In the genomic region with DNA sequence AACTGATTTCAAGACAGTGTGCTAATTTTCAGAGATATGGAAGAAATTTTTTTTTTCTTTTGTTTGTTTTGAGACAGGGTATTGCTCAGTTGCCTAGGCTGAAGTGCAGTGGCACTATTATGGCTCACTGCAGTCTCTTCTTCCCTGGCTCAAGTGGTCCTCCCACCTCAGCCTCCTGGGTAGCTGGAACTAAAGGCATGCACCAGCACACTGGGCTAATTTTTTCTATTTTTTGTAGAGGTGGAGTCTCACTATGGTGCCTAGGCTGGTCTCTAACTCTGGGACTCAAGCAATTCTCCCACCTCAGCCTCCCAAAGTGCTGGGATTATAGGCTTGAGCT, we compare ENCODE assay signal across 17 cellular contexts. TPM values are rescaled to one million over a fixed set of nuclear protein-coding genes. Genes with fewer than 3 reads are reported as not detected.
DNase-seq lines count a peak whose midpoint lies in the region; ATAC-seq and TF ChIP-seq lines count a peak whose summit lies in the region.
"Had no signal": no experiment of that assay in that cellular context is flagged by ENCODE, and none has a peak within 500 bp of the region (broad histone marks: within the 10 kb centered on the region; RNA-seq: fewer than 3 reads in every experiment).

No MANE protein-coding gene starts in this region.

- no peak for DNase-seq in activated naive CD4-positive, alpha-beta T cell treated with anti-CD3 and anti-CD28 coated beads, Interleukin-2, amount 10 ng/mL, durations not matched to agents 7 days and 5 days
- DNase-seq in activated naive CD4-positive, alpha-beta T cell treated with Interleukin-2 at 50 U/mL for 16 hours = no peak
- DNase-seq in activated naive CD4-positive, alpha-beta T cell treated with anti-CD3 and anti-CD28 coated beads, Interleukin-2, amount 50 U/mL, for 72 hours (ENCODE audit: low spot score in 2 of 2) = no peak
- no peak for DNase-seq in smooth muscle cell (lab: John Stamatoyannopoulos, UW; ENCODE audit: unreplicated experiment)
- no peak for DNase-seq in DMS153 treated with DMSO at 0.1 percent for 48 hours (lab: John Stamatoyannopoulos, UW; ENCODE audit: unreplicated experiment)
- no peak for DNase-seq in SHP77 (lab: John Stamatoyannopoulos, UW)
- DNase-seq: left lung, NCI-H1694 treated with DMSO at 0.1 percent for 48 hours, NCI-H2227 treated with DMSO at 0.1 percent for 48 hours, NCI-H82 had no signal

- no peak overlapping the region for H3K27ac ChIP-seq in OCI-LY3 (ENCODE audit: low read length)
- H3K27ac ChIP-seq in smooth muscle cell (ENCODE audit: low read depth) = peak overlapping the region; percentile 83

- no peak overlapping the region for H3K4me3 Mint-ChIP-seq in activated naive CD4-positive, alpha-beta T cell treated with anti-CD3 and anti-CD28 coated beads, Interleukin-2, amount 10 ng/mL, durations not matched to agents 7 days and 5 days

- peaks cover 41% of the 10 kb centered on the region for H3K36me3 Mint-ChIP-seq in activated naive CD4-positive, alpha-beta T cell treated with anti-CD3 and anti-CD28 coated beads, Interleukin-2, amount 10 ng/mL, durations not matched to agents 7 days and 5 days
- H3K36me3 Mint-ChIP-seq in activated naive CD4-positive, alpha-beta T cell treated with anti-CD3 and anti-CD28 coated beads, Interleukin-2, amount 50 U/mL, for 72 hours = peaks cover 8 to 20% of the 10 kb centered on the region in 2 donors

- H3K36me3 ChIP-seq in OCI-LY3 (replicated peaks; ENCODE audit: low read depth, low read length) (no peaks in the 10 kb centered on the region), smooth muscle cell (ENCODE audit: low read depth) (no peaks in the 10 kb centered on the region)
- H3K36me3 ChIP-seq: left lung had no signal

- H3K4me3 ChIP-seq in OCI-LY3 (ENCODE audit: low read length) (peak overlapping the region; percentile 49; the same call in 1 of the 2 replicates), smooth muscle cell (no peak overlapping the region)
- H3K4me3 ChIP-seq: K562, left lung had no signal

- TF ChIP-seq CTCF in OCI-LY3 (IDR thresholded peaks at IDR 0.05; ENCODE audit: low read depth, low read length) (no peak), smooth muscle cell (IDR thresholded peaks at IDR 0.05; ENCODE audit: borderline replicate concordance, insufficient read depth, poor library complexity, severe bottlenecking) (no peak)

- H3K9me3 Mint-ChIP-seq in activated naive CD4-positive, alpha-beta T cell treated with anti-CD3 and anti-CD28 coated beads, Interleukin-2, amount 10 ng/mL, durations not matched to agents 7 days and 5 days = peaks cover 18% of the 10 kb centered on the region
- peaks cover 0 to 12% of the 10 kb centered on the region in 2 donors for H3K9me3 Mint-ChIP-seq in activated naive CD4-positive, alpha-beta T cell treated with anti-CD3 and anti-CD28 coated beads, Interleukin-2, amount 50 U/mL, for 72 hours

- H3K9me3 ChIP-seq in OCI-LY3 (ENCODE audit: insufficient read depth, low read length) (no peaks in the 10 kb centered on the region), smooth muscle cell (replicated peaks; ENCODE audit: low read depth) (no peaks in the 10 kb centered on the region)
- H3K9me3 ChIP-seq: left lung had no signal

- H3K27me3 ChIP-seq in OCI-LY3 (ENCODE audit: low read depth, low read length) (peaks cover 84% of the 10 kb centered on the region), smooth muscle cell (ENCODE audit: low read depth) (no peaks in the 10 kb centered on the region)
- H3K27me3 ChIP-seq: left lung had no signal

- H3K9ac ChIP-seq in OCI-LY3 (ENCODE audit: low read length) (no peak overlapping the region), smooth muscle cell (ENCODE audit: low read depth) (peak overlapping the region; percentile 53)

- no peaks in the 10 kb centered on the region for H3K27me3 Mint-ChIP-seq in activated naive CD4-positive, alpha-beta T cell treated with anti-CD3 and anti-CD28 coated beads, Interleukin-2, amount 10 ng/mL, durations not matched to agents 7 days and 5 days

- H4K20me1 ChIP-seq in OCI-LY3 (ENCODE audit: insufficient read depth, low read length) = peaks cover 46% of the 10 kb centered on the region
- H4K20me1 ChIP-seq in smooth muscle cell (ENCODE audit: low read depth) = no peaks in the 10 kb centered on the region

- H2AFZ ChIP-seq in OCI-LY3 (ENCODE audit: low read depth, low read length) (no peak overlapping the region), smooth muscle cell (ENCODE audit: low read depth) (no peak overlapping the region)

- peak overlapping the region; percentile 96 for H3K27ac Mint-ChIP-seq in activated naive CD4-positive, alpha-beta T cell treated with anti-CD3 and anti-CD28 coated beads, Interleukin-2, amount 10 ng/mL, durations not matched to agents 7 days and 5 days
- peak overlapping the region; percentile 99 for H3K27ac Mint-ChIP-seq in activated naive CD4-positive, alpha-beta T cell treated with anti-CD3 and anti-CD28 coated beads, Interleukin-2, amount 50 U/mL, for 72 hours

- H3K4me1 Mint-ChIP-seq in activated naive CD4-positive, alpha-beta T cell treated with anti-CD3 and anti-CD28 coated beads, Interleukin-2, amount 10 ng/mL, durations not matched to agents 7 days and 5 days = peaks cover 97% of the 10 kb centered on the region

- H3K4me1 ChIP-seq in OCI-LY3 (ENCODE audit: low read length) (peaks cover 46% of the 10 kb centered on the region), smooth muscle cell (ENCODE audit: low read depth) (no peaks in the 10 kb centered on the region)
- H3K4me1 ChIP-seq: left lung had no signal

- peak overlapping the region; percentile 71 for H3K4me2 ChIP-seq in OCI-LY3 (ENCODE audit: low read length)
- H3K4me2 ChIP-seq in smooth muscle cell = no peak overlapping the region

- H3K79me2 ChIP-seq in OCI-LY3 (ENCODE audit: low read length) (no peaks in the 10 kb centered on the region), smooth muscle cell (ENCODE audit: low read depth) (no peaks in the 10 kb centered on the region)

- ATAC-seq in activated naive CD4-positive, alpha-beta T cell treated with anti-CD3 and anti-CD28 coated beads, Interleukin-2, amount 50 U/mL, for 72 hours = no peak
- no peak for ATAC-seq in GM21786 (IDR thresholded peaks at IDR 0.05; ENCODE audit: unreplicated experiment)
- ATAC-seq: K562, left lung had no signal

- no peaks in the 10 kb centered on the region for H3F3A ChIP-seq in smooth muscle cell (ENCODE audit: low read depth)

- CTCF ChIA-PET in activated naive CD4-positive, alpha-beta T cell treated with anti-CD3 and anti-CD28 coated beads, Interleukin-2, amount 10 ng/mL, durations not matched to agents 7 days and 5 days (lab: Charles Lee) = interaction anchor here (0.9 to 9.0 kb wide), 8 partner anchors 10 to 237 kb away, joined by 3 to 59 read pairs (median 8); partner anchors contain the start of genes TEX48 and TNFSF8

RNA-seq across cellular contexts. Expression of gene TEX48, which starts 9.9 kb away (rescaled TPM):
- total RNA-seq in activated naive CD4-positive, alpha-beta T cell treated with anti-CD3 and anti-CD28 coated beads, Interleukin-2, amount 50 U/mL, for 72 hours = not detected
- not detected in 2 replicates for total RNA-seq in smooth muscle cell
- polyA plus RNA-seq in smooth muscle cell = 0.58 TPM in 1 of 2 replicates, not detected in the other
- total RNA-seq: K562, left lung, mononuclear cell, renal cortical epithelial cell, SK-MEL-5 had no signal
- polyA plus RNA-seq: K562 had no signal

RNA-seq across cellular contexts. Expression of gene TEX53, which starts 34.3 kb away (rescaled TPM):
- not detected for total RNA-seq in activated naive CD4-positive, alpha-beta T cell treated with anti-CD3 and anti-CD28 coated beads, Interleukin-2, amount 50 U/mL, for 72 hours
- total RNA-seq in smooth muscle cell = not detected in 2 replicates
- not detected in 2 replicates for polyA plus RNA-seq in smooth muscle cell
- total RNA-seq: K562, left lung, mononuclear cell, renal cortical epithelial cell, SK-MEL-5 had no signal
- polyA plus RNA-seq: K562, thymus had no signal
